8 cellular contexts compared by ENCODE assay signal in the genomic region with DNA sequence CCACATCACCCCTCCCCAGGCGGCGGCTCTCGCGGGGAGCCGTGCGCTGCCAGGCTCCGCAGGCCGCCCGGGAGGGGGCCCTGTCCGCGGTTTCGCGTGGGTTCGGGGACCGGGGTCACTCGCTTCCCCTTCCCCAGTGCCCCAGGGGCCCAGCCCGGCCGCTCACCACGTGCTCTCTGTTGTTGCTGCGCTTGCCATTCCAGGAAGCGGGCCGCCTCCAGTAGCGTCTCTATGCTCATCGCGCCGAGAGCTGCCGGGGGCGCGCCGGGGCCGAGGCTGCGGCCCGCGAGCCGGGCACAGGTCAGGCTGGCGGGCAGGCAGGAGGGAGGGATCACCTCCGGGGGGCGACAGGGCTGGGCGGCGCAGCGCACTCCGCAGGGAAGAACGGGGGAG. TPM values are rescaled to one million over a fixed set of nuclear protein-coding genes. Genes with fewer than 3 reads are reported as not detected.
DNase-seq lines count a peak whose midpoint lies in the region; TF ChIP-seq lines count a peak whose summit lies in the region.

No MANE protein-coding gene starts in this region.

- H3K9me3 Mint-ChIP-seq in activated T-helper 2 cell treated with anti-CD3 and anti-CD28 coated beads, Interferon-gamma antibody, Interleukin-2, Interleukin-4, amounts not matched to agents 10 μg/mL and 5 μg/mL and 100 μg/mL, durations not matched to agents 14 hours and 24 hours and 36 hours: no peaks in the 10 kb centered on the region
- no peaks in the 10 kb centered on the region for H3K9me3 Mint-ChIP-seq in osteocyte (ENCODE audit: unreplicated experiment)

- peak; percentile 12 for DNase-seq in NCI-H2196 (lab: John Stamatoyannopoulos, UW; ENCODE audit: unreplicated experiment)
- DNase-seq in NCI-H2196 treated with DMSO at 0.1 percent for 48 hours (lab: John Stamatoyannopoulos, UW; ENCODE audit: unreplicated experiment): no peak
- peak; percentile 72 for DNase-seq in OCI-M1 (lab: John Stamatoyannopoulos, UW)
- DNase-seq in activated T-helper 2 cell treated with anti-CD3 and anti-CD28 coated beads, Interferon-gamma antibody, Interleukin-2, Interleukin-4, amounts not matched to agents 10 μg/mL and 5 μg/mL and 100 μg/mL, durations not matched to agents 14 hours and 24 hours and 36 hours (ENCODE audit: low spot score): peak; percentile 56
- peak in 1 of 2 donors; percentile 65 for DNase-seq in foreskin fibroblast
- DNase-seq in osteocyte (ENCODE audit: extremely low spot score, unreplicated experiment): no peak
- DNase-seq in DMS153 treated with DMSO at 0.1 percent for 48 hours (lab: John Stamatoyannopoulos, UW; ENCODE audit: unreplicated experiment): no peak
- DNase-seq in AG08395 (ENCODE audit: low spot score): no peak

- peak overlapping the region; percentile 99 for H3K27ac Mint-ChIP-seq in activated T-helper 2 cell treated with anti-CD3 and anti-CD28 coated beads, Interferon-gamma antibody, Interleukin-2, Interleukin-4, amounts not matched to agents 10 μg/mL and 5 μg/mL and 100 μg/mL, durations not matched to agents 14 hours and 24 hours and 36 hours
- peak overlapping the region; percentile 98 for H3K27ac Mint-ChIP-seq in osteocyte (ENCODE audit: unreplicated experiment)

- peaks cover 6% of the 10 kb centered on the region for H3K36me3 Mint-ChIP-seq in activated T-helper 2 cell treated with anti-CD3 and anti-CD28 coated beads, Interferon-gamma antibody, Interleukin-2, Interleukin-4, amounts not matched to agents 10 μg/mL and 5 μg/mL and 100 μg/mL, durations not matched to agents 14 hours and 24 hours and 36 hours (ENCODE audit: low read depth)
- no peaks in the 10 kb centered on the region for H3K36me3 Mint-ChIP-seq in osteocyte (ENCODE audit: unreplicated experiment)

- intact Hi-C loops in activated T-helper 2 cell treated with anti-CD3 and anti-CD28 coated beads, Interferon-gamma antibody, Interleukin-2, Interleukin-4, amounts not matched to agents 10 μg/mL and 5 μg/mL and 100 μg/mL, durations not matched to agents 14 hours and 24 hours and 36 hours (cut with micrococcal nuclease): loop anchor here (2.0 to 5.0 kb wide), 4 partner anchors 98 to 528 kb away; a partner anchor contains a TSS

- H3K4me3 Mint-ChIP-seq in activated T-helper 2 cell treated with anti-CD3 and anti-CD28 coated beads, Interferon-gamma antibody, Interleukin-2, Interleukin-4, amounts not matched to agents 10 μg/mL and 5 μg/mL and 100 μg/mL, durations not matched to agents 14 hours and 24 hours and 36 hours (ENCODE audit: low read depth): peak overlapping the region; percentile 98
- H3K4me3 Mint-ChIP-seq in osteocyte (ENCODE audit: unreplicated experiment): peak overlapping the region; percentile 98

- no peak for TF ChIP-seq CTCF in foreskin fibroblast (IDR thresholded peaks at IDR 0.05; ENCODE audit: low read depth, low read length)
- no peak for TF ChIP-seq CTCF in osteocyte (IDR thresholded peaks at IDR 0.05)

- peaks cover 41% of the 10 kb centered on the region for H3K4me1 Mint-ChIP-seq in activated T-helper 2 cell treated with anti-CD3 and anti-CD28 coated beads, Interferon-gamma antibody, Interleukin-2, Interleukin-4, amounts not matched to agents 10 μg/mL and 5 μg/mL and 100 μg/mL, durations not matched to agents 14 hours and 24 hours and 36 hours (ENCODE audit: low read depth)
- H3K4me1 Mint-ChIP-seq in osteocyte (ENCODE audit: unreplicated experiment): peaks cover 65% of the 10 kb centered on the region

- peak overlapping the region; percentile 81 to 87 for H3K4me3 ChIP-seq in foreskin fibroblast (ENCODE audit: low read depth in 1 of 2, low read length in 2 of 2)

- no peaks in the 10 kb centered on the region for H3K27me3 Mint-ChIP-seq in activated T-helper 2 cell treated with anti-CD3 and anti-CD28 coated beads, Interferon-gamma antibody, Interleukin-2, Interleukin-4, amounts not matched to agents 10 μg/mL and 5 μg/mL and 100 μg/mL, durations not matched to agents 14 hours and 24 hours and 36 hours (ENCODE audit: low read depth)
- no peaks in the 10 kb centered on the region for H3K27me3 Mint-ChIP-seq in osteocyte (ENCODE audit: unreplicated experiment)

RNA-seq across cellular contexts. Expression of a gene that starts 0.4 kb away (rescaled TPM):
- 28.1 and 30.4 TPM in 2 replicates for total RNA-seq in activated T-helper 2 cell treated with anti-CD3 and anti-CD28 coated beads, Interferon-gamma antibody, Interleukin-2, Interleukin-4, amounts not matched to agents 10 μg/mL and 5 μg/mL and 100 μg/mL, durations not matched to agents 14 hours and 24 hours and 36 hours
- total RNA-seq in osteocyte: 30.4 and 35.6 TPM in 2 replicates

Comparison
In these comparisons a context has a peak if more than half of its experiments do, and no peak if none do; other contexts are left out.
1. DNase-seq: peak in NCI-H2196 (single experiment), OCI-M1 (single experiment) and activated T-helper 2 cell treated with anti-CD3 and anti-CD28 coated beads, Interferon-gamma antibody, Interleukin-2, Interleukin-4, amounts not matched to agents 10 μg/mL and 5 μg/mL and 100 μg/mL, durations not matched to agents 14 hours and 24 hours and 36 hours (single experiment); none in NCI-H2196 treated with DMSO at 0.1 percent for 48 hours (single experiment), osteocyte (single experiment), DMS153 treated with DMSO at 0.1 percent for 48 hours (single experiment) and AG08395 (single experiment).